In the genomic region with DNA sequence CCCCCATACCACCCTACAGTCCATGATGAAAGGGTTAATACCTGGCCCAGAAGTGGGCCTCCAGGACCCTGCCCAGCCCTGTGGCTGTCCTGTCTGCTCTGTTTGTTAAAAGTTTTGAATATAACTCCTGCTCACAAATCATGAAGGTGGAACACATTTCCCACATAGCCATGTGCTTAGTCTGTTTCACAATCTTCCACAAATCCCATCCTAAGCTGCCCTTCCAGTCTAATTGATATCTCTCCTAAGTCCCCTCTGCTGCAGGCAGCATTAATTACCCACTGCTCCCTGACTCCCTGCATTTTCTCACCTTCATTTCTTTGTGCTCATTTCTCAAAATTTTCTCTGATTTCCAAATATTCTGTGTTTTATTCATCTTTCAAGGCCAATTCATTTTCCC, we compare ENCODE assay signal across 1 cellular context.
TF ChIP-seq lines count a peak whose summit lies in the region.

No MANE protein-coding gene starts in this region.

TF ChIP-seq in H1, 55 proteins besides CTCF, POLR2A, EP300 and RAD21 (continued from another document):
- no peak for TF ChIP-seq CHD7 (IDR thresholded peaks at IDR 0.05; ENCODE audit: insufficient replicate concordance, low read length)
- TF ChIP-seq CBX8 (IDR thresholded peaks at IDR 0.05; ENCODE audit: borderline replicate concordance, low read depth, low read length) = no peak
